1 cellular context compared by ENCODE assay signal in genomic region chr4:22490718-22491330, GRCh38.
A peak's percentile ranks its signal among the peaks of the same experiment; 100 is the strongest.
TF ChIP-seq lines count a peak whose summit lies in the region.

No MANE protein-coding gene starts in this region.

TF ChIP-seq in HepG2, 621 proteins besides CTCF, POLR2A, EP300 and RAD21 (continued from another document and continues in another):
- TF ChIP-seq, protein P1, sequence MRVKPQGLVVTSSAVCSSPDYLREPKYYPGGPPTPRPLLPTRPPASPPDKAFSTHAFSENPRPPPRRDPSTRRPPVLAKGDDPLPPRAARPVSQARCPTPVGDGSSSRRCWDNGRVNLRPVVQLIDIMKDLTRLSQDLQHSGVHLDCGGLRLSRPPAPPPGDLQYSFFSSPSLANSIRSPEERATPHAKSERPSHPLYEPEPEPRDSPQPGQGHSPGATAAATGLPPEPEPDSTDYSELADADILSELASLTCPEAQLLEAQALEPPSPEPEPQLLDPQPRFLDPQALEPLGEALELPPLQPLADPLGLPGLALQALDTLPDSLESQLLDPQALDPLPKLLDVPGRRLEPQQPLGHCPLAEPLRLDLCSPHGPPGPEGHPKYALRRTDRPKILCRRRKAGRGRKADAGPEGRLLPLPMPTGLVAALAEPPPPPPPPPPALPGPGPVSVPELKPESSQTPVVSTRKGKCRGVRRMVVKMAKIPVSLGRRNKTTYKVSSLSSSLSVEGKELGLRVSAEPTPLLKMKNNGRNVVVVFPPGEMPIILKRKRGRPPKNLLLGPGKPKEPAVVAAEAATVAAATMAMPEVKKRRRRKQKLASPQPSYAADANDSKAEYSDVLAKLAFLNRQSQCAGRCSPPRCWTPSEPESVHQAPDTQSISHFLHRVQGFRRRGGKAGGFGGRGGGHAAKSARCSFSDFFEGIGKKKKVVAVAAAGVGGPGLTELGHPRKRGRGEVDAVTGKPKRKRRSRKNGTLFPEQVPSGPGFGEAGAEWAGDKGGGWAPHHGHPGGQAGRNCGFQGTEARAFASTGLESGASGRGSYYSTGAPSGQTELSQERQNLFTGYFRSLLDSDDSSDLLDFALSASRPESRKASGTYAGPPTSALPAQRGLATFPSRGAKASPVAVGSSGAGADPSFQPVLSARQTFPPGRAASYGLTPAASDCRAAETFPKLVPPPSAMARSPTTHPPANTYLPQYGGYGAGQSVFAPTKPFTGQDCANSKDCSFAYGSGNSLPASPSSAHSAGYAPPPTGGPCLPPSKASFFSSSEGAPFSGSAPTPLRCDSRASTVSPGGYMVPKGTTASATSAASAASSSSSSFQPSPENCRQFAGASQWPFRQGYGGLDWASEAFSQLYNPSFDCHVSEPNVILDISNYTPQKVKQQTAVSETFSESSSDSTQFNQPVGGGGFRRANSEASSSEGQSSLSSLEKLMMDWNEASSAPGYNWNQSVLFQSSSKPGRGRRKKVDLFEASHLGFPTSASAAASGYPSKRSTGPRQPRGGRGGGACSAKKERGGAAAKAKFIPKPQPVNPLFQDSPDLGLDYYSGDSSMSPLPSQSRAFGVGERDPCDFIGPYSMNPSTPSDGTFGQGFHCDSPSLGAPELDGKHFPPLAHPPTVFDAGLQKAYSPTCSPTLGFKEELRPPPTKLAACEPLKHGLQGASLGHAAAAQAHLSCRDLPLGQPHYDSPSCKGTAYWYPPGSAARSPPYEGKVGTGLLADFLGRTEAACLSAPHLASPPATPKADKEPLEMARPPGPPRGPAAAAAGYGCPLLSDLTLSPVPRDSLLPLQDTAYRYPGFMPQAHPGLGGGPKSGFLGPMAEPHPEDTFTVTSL (CRISPR knock-in tag; IDR thresholded peaks at IDR 0.05; ENCODE audit: borderline replicate concordance), result peak; percentile 18; the same call in 1 of the 2 replicates
- TF ChIP-seq ZBTB4 (CRISPR knock-in tag; IDR thresholded peaks at IDR 0.05; ENCODE audit: borderline replicate concordance) (no peak), ZNF710 (CRISPR knock-in tag; IDR thresholded peaks at IDR 0.05; ENCODE audit: borderline replicate concordance) (0 out of 2 replicates have a peak, but pooled peaks have one; percentile 25), HDAC2 (CRISPR knock-in tag; IDR thresholded peaks at IDR 0.05) (no peak), HOMEZ (CRISPR knock-in tag; IDR thresholded peaks at IDR 0.05; ENCODE audit: low read depth) (peak; percentile 64), ZNF34 (CRISPR knock-in tag; IDR thresholded peaks at IDR 0.05; ENCODE audit: borderline replicate concordance) (no peak), ZFP36L1 (CRISPR knock-in tag; IDR thresholded peaks at IDR 0.05) (no peak), ZNF282 (IDR thresholded peaks at IDR 0.05; ENCODE audit: partially characterized antibody) (no peak), ZKSCAN8 (CRISPR knock-in tag; IDR thresholded peaks at IDR 0.05; ENCODE audit: borderline replicate concordance) (no peak), ELF3 (CRISPR knock-in tag; IDR thresholded peaks at IDR 0.05) (peak; percentile 26; the same call in 1 of the 2 replicates), RARA (CRISPR knock-in tag; IDR thresholded peaks at IDR 0.05) (peak; percentile 6; the same call in 1 of the 2 replicates), ZNF546 (CRISPR knock-in tag; conservative IDR thresholded peaks at IDR 0.05) (no peak), MIER3 (CRISPR knock-in tag; IDR thresholded peaks at IDR 0.05; ENCODE audit: borderline replicate concordance) (no peak), ZNF644 (CRISPR knock-in tag; IDR thresholded peaks at IDR 0.05; ENCODE audit: low read depth) (peak; percentile 61; the same call in 1 of the 2 replicates), CC2D1A (CRISPR knock-in tag; IDR thresholded peaks at IDR 0.05) (no peak), HNF1A (IDR thresholded peaks at IDR 0.05; ENCODE audit: low read depth) (no peak), HNF1A (CRISPR knock-in tag; IDR thresholded peaks at IDR 0.05; ENCODE audit: borderline replicate concordance) (no peak), SAP130 (CRISPR knock-in tag; IDR thresholded peaks at IDR 0.05; ENCODE audit: low read depth) (no peak), EED (CRISPR knock-in tag; IDR thresholded peaks at IDR 0.05) (no peak), TBL1XR1 (IDR thresholded peaks at IDR 0.05; ENCODE audit: borderline replicate concordance, low read length, partially characterized antibody) (no peak), PCBP2 (optimal IDR thresholded peaks at IDR 0.05; ENCODE audit: low read depth, low read length, poor library complexity, severe bottlenecking) (no peak), FOXM1 (CRISPR knock-in tag; IDR thresholded peaks at IDR 0.05) (no peak), LCORL (IDR thresholded peaks at IDR 0.05) (no peak), LCORL (CRISPR knock-in tag; IDR thresholded peaks at IDR 0.05) (no peak), DPF2 (CRISPR knock-in tag; IDR thresholded peaks at IDR 0.05; ENCODE audit: borderline replicate concordance, low read depth) (no peak), MED13 (CRISPR knock-in tag; IDR thresholded peaks at IDR 0.05) (no peak), BHLHE40 (IDR thresholded peaks at IDR 0.05; ENCODE audit: low read length) (no peak), JUNB (CRISPR knock-in tag; IDR thresholded peaks at IDR 0.05; ENCODE audit: borderline replicate concordance) (no peak)
- TF ChIP-seq, protein P2, sequence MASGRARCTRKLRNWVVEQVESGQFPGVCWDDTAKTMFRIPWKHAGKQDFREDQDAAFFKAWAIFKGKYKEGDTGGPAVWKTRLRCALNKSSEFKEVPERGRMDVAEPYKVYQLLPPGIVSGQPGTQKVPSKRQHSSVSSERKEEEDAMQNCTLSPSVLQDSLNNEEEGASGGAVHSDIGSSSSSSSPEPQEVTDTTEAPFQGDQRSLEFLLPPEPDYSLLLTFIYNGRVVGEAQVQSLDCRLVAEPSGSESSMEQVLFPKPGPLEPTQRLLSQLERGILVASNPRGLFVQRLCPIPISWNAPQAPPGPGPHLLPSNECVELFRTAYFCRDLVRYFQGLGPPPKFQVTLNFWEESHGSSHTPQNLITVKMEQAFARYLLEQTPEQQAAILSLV (CRISPR knock-in tag; IDR thresholded peaks at IDR 0.05; ENCODE audit: borderline replicate concordance), result no peak
- TF ChIP-seq, protein P3, sequence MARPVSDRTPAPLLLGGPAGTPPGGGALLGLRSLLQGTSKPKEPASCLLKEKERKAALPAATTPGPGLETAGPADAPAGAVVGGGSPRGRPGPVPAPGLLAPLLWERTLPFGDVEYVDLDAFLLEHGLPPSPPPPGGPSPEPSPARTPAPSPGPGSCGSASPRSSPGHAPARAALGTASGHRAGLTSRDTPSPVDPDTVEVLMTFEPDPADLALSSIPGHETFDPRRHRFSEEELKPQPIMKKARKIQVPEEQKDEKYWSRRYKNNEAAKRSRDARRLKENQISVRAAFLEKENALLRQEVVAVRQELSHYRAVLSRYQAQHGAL (CRISPR knock-in tag; IDR thresholded peaks at IDR 0.05; ENCODE audit: not compliant biosample characterization), result no peak
- TF ChIP-seq, protein P4, sequence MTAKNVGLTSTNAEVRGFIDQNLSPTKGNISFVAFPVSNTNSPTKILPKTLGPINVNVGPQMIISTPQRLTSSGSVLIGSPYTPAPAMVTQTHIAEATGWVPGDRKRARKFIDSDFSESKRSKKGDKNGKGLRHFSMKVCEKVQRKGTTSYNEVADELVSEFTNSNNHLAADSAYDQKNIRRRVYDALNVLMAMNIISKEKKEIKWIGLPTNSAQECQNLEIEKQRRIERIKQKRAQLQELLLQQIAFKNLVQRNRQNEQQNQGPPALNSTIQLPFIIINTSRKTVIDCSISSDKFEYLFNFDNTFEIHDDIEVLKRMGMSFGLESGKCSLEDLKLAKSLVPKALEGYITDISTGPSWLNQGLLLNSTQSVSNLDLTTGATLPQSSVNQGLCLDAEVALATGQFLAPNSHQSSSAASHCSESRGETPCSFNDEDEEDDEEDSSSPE (CRISPR knock-in tag; IDR thresholded peaks at IDR 0.05), result no peak
- TF ChIP-seq, protein P5, sequence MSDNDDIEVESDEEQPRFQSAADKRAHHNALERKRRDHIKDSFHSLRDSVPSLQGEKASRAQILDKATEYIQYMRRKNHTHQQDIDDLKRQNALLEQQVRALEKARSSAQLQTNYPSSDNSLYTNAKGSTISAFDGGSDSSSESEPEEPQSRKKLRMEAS (IDR thresholded peaks at IDR 0.05), result no peak
- TF ChIP-seq, protein P6, sequence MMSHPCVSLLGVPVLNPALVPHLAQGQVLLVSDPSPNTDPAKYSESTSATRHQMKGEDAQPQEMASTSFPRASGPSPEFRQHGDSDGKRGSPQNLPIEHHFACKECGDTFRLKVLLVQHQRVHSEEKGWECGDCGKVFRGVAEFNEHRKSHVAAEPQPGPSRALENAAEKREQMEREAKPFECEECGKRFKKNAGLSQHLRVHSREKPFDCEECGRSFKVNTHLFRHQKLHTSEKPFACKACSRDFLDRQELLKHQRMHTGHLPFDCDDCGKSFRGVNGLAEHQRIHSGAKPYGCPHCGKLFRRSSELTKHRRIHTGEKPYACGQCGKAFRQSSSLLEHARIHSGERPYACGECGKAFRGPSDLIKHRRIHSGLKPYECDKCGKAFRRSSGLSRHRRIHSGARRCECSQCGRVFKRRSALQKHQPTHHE (CRISPR knock-in tag; IDR thresholded peaks at IDR 0.05; ENCODE audit: borderline replicate concordance), result no peak
